ENCODE assay signal across 1 cellular context in the genomic region with DNA sequence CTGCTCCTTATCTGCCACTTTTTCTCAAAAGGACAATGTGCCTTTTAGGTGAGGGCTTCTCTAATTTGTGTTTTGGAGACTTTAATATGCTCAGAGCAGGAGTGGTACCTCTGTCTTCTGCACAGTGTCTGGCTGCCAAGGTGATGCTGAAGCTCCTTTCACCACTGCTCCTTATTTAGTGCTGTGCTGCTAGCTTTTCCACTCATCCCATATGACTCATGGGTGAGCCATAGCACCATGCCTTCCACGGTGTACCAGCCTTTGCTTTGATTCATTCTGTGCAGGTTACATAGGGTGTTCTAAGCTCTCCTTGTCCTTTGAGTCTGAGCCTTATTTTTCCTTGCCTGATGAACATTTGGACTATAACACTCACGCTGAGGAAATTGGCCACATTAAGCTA.
A peak's percentile ranks its signal among the peaks of the same experiment; 100 is the strongest.
TF ChIP-seq lines count a peak whose summit lies in the region.

No MANE protein-coding gene starts in this region.

TF ChIP-seq in HCT116, 20 proteins besides CTCF, POLR2A, EP300 and RAD21 (continued from another document):
- TF ChIP-seq, protein P1, sequence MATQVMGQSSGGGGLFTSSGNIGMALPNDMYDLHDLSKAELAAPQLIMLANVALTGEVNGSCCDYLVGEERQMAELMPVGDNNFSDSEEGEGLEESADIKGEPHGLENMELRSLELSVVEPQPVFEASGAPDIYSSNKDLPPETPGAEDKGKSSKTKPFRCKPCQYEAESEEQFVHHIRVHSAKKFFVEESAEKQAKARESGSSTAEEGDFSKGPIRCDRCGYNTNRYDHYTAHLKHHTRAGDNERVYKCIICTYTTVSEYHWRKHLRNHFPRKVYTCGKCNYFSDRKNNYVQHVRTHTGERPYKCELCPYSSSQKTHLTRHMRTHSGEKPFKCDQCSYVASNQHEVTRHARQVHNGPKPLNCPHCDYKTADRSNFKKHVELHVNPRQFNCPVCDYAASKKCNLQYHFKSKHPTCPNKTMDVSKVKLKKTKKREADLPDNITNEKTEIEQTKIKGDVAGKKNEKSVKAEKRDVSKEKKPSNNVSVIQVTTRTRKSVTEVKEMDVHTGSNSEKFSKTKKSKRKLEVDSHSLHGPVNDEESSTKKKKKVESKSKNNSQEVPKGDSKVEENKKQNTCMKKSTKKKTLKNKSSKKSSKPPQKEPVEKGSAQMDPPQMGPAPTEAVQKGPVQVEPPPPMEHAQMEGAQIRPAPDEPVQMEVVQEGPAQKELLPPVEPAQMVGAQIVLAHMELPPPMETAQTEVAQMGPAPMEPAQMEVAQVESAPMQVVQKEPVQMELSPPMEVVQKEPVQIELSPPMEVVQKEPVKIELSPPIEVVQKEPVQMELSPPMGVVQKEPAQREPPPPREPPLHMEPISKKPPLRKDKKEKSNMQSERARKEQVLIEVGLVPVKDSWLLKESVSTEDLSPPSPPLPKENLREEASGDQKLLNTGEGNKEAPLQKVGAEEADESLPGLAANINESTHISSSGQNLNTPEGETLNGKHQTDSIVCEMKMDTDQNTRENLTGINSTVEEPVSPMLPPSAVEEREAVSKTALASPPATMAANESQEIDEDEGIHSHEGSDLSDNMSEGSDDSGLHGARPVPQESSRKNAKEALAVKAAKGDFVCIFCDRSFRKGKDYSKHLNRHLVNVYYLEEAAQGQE (IDR thresholded peaks at IDR 0.05; ENCODE audit: low read depth), result no peak
- TF ChIP-seq EZH2 (IDR thresholded peaks at IDR 0.05) (no peak), JUND (IDR thresholded peaks at IDR 0.05) (0 out of 2 replicates have a peak, but pooled peaks have one; percentile 7), TCF7L2 (IDR thresholded peaks at IDR 0.05; ENCODE audit: borderline replicate concordance, extremely low read depth, insufficient read depth, insufficient read length) (no peak)
